8 cellular contexts compared by ENCODE assay signal in genomic region chr2:61469424-61470121, GRCh38. TPM values are rescaled to one million over a fixed set of nuclear protein-coding genes. Genes with fewer than 3 reads are reported as not detected.
DNase-seq lines count a peak whose midpoint lies in the region; ATAC-seq lines count a peak whose summit lies in the region.

No MANE protein-coding gene starts in this region.

- no peaks in the 10 kb centered on the region for H3K9me3 Mint-ChIP-seq in stimulated activated naive CD8-positive, alpha-beta T cell treated with anti-CD3 and anti-CD28 coated beads, Interleukin-15, Interleukin-2, amounts not matched to agents 100 ng/mL and 50 ng/mL, for 24 hours
- H3K9me3 Mint-ChIP-seq in activated naive CD8-positive, alpha-beta T cell treated with anti-CD3 and anti-CD28 coated beads for 36 hours: no peaks in the 10 kb centered on the region

- H3K36me3 Mint-ChIP-seq in stimulated activated naive CD8-positive, alpha-beta T cell treated with anti-CD3 and anti-CD28 coated beads, Interleukin-15, Interleukin-2, amounts not matched to agents 100 ng/mL and 50 ng/mL, for 24 hours (ENCODE audit: low read depth): peaks cover 26% of the 10 kb centered on the region
- peaks cover 22% of the 10 kb centered on the region for H3K36me3 Mint-ChIP-seq in activated naive CD8-positive, alpha-beta T cell treated with anti-CD3 and anti-CD28 coated beads for 36 hours

- H3K27me3 Mint-ChIP-seq in stimulated activated naive CD8-positive, alpha-beta T cell treated with anti-CD3 and anti-CD28 coated beads, Interleukin-15, Interleukin-2, amounts not matched to agents 100 ng/mL and 50 ng/mL, for 24 hours: no peaks in the 10 kb centered on the region
- H3K27me3 Mint-ChIP-seq in activated naive CD8-positive, alpha-beta T cell treated with anti-CD3 and anti-CD28 coated beads for 36 hours: no peaks in the 10 kb centered on the region

- ATAC-seq in stimulated activated naive CD8-positive, alpha-beta T cell treated with anti-CD3 and anti-CD28 coated beads, Interleukin-15, Interleukin-2, amounts not matched to agents 100 U/mL and 50 U/mL, for 24 hours: no peak
- ATAC-seq in HG03442 (IDR thresholded peaks at IDR 0.05; ENCODE audit: unreplicated experiment): no peak
- ATAC-seq in HG02763 (IDR thresholded peaks at IDR 0.05; ENCODE audit: unreplicated experiment): no peak
- no peak for ATAC-seq in GM19395 (IDR thresholded peaks at IDR 0.05; ENCODE audit: unreplicated experiment)

- no peak for DNase-seq in stimulated activated naive CD8-positive, alpha-beta T cell treated with anti-CD3 and anti-CD28 coated beads, Interleukin-15, Interleukin-2, amounts not matched to agents 100 U/mL and 50 U/mL, for 24 hours
- no peak for DNase-seq in activated naive CD8-positive, alpha-beta T cell treated with anti-CD3 and anti-CD28 coated beads for 36 hours
- DNase-seq in inferior parietal cortex (ENCODE audit: extremely low spot score) (peak; percentile 27), substantia nigra (lab: John Stamatoyannopoulos, UW) (no peak)

- peak overlapping the region; percentile 79 for H3K27ac ChIP-seq in substantia nigra (ENCODE audit: low read depth, low read length, poor library complexity, severe bottlenecking)

- H3K4me1 Mint-ChIP-seq in stimulated activated naive CD8-positive, alpha-beta T cell treated with anti-CD3 and anti-CD28 coated beads, Interleukin-15, Interleukin-2, amounts not matched to agents 100 ng/mL and 50 ng/mL, for 24 hours (ENCODE audit: low read depth): peaks cover 44% of the 10 kb centered on the region
- peaks cover 27% of the 10 kb centered on the region for H3K4me1 Mint-ChIP-seq in activated naive CD8-positive, alpha-beta T cell treated with anti-CD3 and anti-CD28 coated beads for 36 hours

- H3K27ac Mint-ChIP-seq in stimulated activated naive CD8-positive, alpha-beta T cell treated with anti-CD3 and anti-CD28 coated beads, Interleukin-15, Interleukin-2, amounts not matched to agents 100 ng/mL and 50 ng/mL, for 24 hours: peak overlapping the region; percentile 90
- peak overlapping the region; percentile 96 for H3K27ac Mint-ChIP-seq in activated naive CD8-positive, alpha-beta T cell treated with anti-CD3 and anti-CD28 coated beads for 36 hours

- peak overlapping the region; percentile 88 for H3K4me3 Mint-ChIP-seq in stimulated activated naive CD8-positive, alpha-beta T cell treated with anti-CD3 and anti-CD28 coated beads, Interleukin-15, Interleukin-2, amounts not matched to agents 100 ng/mL and 50 ng/mL, for 24 hours
- H3K4me3 Mint-ChIP-seq in activated naive CD8-positive, alpha-beta T cell treated with anti-CD3 and anti-CD28 coated beads for 36 hours: peak overlapping the region; percentile 93

RNA-seq across cellular contexts. Expression of gene USP34, which starts 1.3 kb away (rescaled TPM):
- total RNA-seq in activated naive CD8-positive, alpha-beta T cell treated with anti-CD3 and anti-CD28 coated beads for 36 hours: 10 to 100 TPM; 59.4 to 64.2 TPM
